Comparison of ENCODE assay signal across 19 cellular contexts in genomic region chr21:23543334-23543733, GRCh38.
"Had no signal": no experiment of that assay in that cellular context is flagged by ENCODE, and none has a peak within 500 bp of the region (broad histone marks: within the 10 kb centered on the region; RNA-seq: fewer than 3 reads in every experiment).

No MANE protein-coding gene starts in this region.

- ATAC-seq: activated CD8-positive, alpha-beta memory T cell treated with anti-CD3 and anti-CD28 coated beads, Interleukin-2, amount 10 ng/mL, durations not matched to agents 7 days and 5 days; activated CD8-positive, alpha-beta T cell treated with anti-CD3 and anti-CD28 coated beads for 36 hours; activated naive CD4-positive, alpha-beta T cell treated with anti-CD3 and anti-CD28 coated beads, Interleukin-2, amount 50 U/mL, for 72 hours; lower lobe of right lung had no signal

- DNase-seq: activated CD4-positive, alpha-beta T cell treated with anti-CD3 and anti-CD28 coated beads, Interleukin-2, amount 10 ng/mL, durations not matched to agents 7 days and 5 days; activated CD4-positive, CD25-positive, alpha-beta regulatory T cell treated with anti-CD3 and anti-CD28 coated beads, Interleukin-2, amount 50 U/mL, for 72 hours; activated CD8-positive, alpha-beta memory T cell treated with anti-CD3 and anti-CD28 coated beads, Interleukin-2, amount 10 ng/mL, durations not matched to agents 7 days and 5 days; activated CD8-positive, alpha-beta T cell treated with anti-CD3 and anti-CD28 coated beads for 36 hours; activated gamma-delta T cell treated with Interleukin-2 at 50 U/mL for 16 hours; activated T-cell treated with anti-CD3 and anti-CD28 coated beads for 4 hours; colonic mucosa; glutamatergic neuron; hypothalamus; lower lobe of right lung; naive B cell; nucleus accumbens; stimulated activated CD4-positive, alpha-beta T cell treated with anti-CD3 and anti-CD28 coated beads, Interleukin-2, amount 100 ng/mL, for 48 hours; stimulated activated naive CD4-positive, alpha-beta T cell; SW 1271; T-helper 2 cell; upper lobe of left lung; WERI-Rb-1 had no signal
